8 cellular contexts compared by ENCODE assay signal in genomic region chr14:72518809-72519377, GRCh38.
DNase-seq lines count a peak whose midpoint lies in the region; ATAC-seq lines count a peak whose summit lies in the region.

No MANE protein-coding gene starts in this region.

- H3K4me2 ChIP-seq in Karpas-422 (ENCODE audit: low read depth, low read length, poor library complexity, severe bottlenecking), result peak overlapping the region; percentile 62

- H3K79me2 ChIP-seq in Karpas-422 (ENCODE audit: low read length), result no peaks in the 10 kb centered on the region

- no peaks in the 10 kb centered on the region for H3K9me2 ChIP-seq in Karpas-422 (replicated peaks; ENCODE audit: insufficient read depth, low read length)

- H3K27ac ChIP-seq in Karpas-422 (ENCODE audit: low read length), result peak overlapping the region; percentile 88

- peak overlapping the region; percentile 52 for H2AFZ ChIP-seq in Karpas-422 (ENCODE audit: low read length)

- DNase-seq in GDM1 (lab: John Stamatoyannopoulos, UW), result peak; percentile 48
- DNase-seq in Karpas-422, result peak; percentile 92
- DNase-seq in activated effector memory CD4-positive, alpha-beta T cell treated with anti-CD3 and anti-CD28 coated beads, Interleukin-2, amount 50 U/mL, for 16 hours, result peak; percentile 73
- no peak for DNase-seq in NCI-H69 (lab: John Stamatoyannopoulos, UW)
- DNase-seq in H7, result no peak
- no peak for DNase-seq in NCI-H2196 (lab: John Stamatoyannopoulos, UW; ENCODE audit: unreplicated experiment)
- no peak for DNase-seq in AG08395 (ENCODE audit: low spot score)

- peak overlapping the region; percentile 44 for H3K9ac ChIP-seq in Karpas-422 (ENCODE audit: low read length)

- peak; percentile 69 for ATAC-seq in GM21528 (IDR thresholded peaks at IDR 0.05; ENCODE audit: low FRiP score, unreplicated experiment)

- H3K4me3 ChIP-seq in Karpas-422 (ENCODE audit: low read length) (peak overlapping the region; percentile 34), H7 (ENCODE audit: insufficient read depth, low read depth, low read length) (no peak overlapping the region)

- 0 out of 2 replicates have a peak, but pooled peaks cover 6% of the 10 kb centered on the region for H3K9me3 ChIP-seq in Karpas-422 (ENCODE audit: low read length)

- H3K36me3 ChIP-seq in Karpas-422 (ENCODE audit: insufficient read depth, low read length) (no peaks in the 10 kb centered on the region), H7 (replicated peaks; ENCODE audit: control insufficient read depth, insufficient read depth, low read length) (no peaks in the 10 kb centered on the region)

- H3K4me1 ChIP-seq in Karpas-422 (ENCODE audit: low read length), result peaks cover 53% of the 10 kb centered on the region

- no peaks in the 10 kb centered on the region for H4K20me1 ChIP-seq in Karpas-422 (ENCODE audit: insufficient read depth, low read depth, low read length)

- no peaks in the 10 kb centered on the region for H3K27me3 ChIP-seq in Karpas-422 (ENCODE audit: low read length)
- H3K27me3 ChIP-seq in H7 (ENCODE audit: control insufficient read depth, insufficient read depth, low read length), result no peaks in the 10 kb centered on the region

Comparison
In these comparisons a context has a peak if more than half of its experiments do, and no peak if none do; other contexts are left out.
1. DNase-seq: peak in GDM1 (single experiment), Karpas-422 (single experiment) and activated effector memory CD4-positive, alpha-beta T cell treated with anti-CD3 and anti-CD28 coated beads, Interleukin-2, amount 50 U/mL, for 16 hours (single experiment); none in NCI-H69 (single experiment), H7 (single experiment), NCI-H2196 (single experiment) and AG08395 (single experiment).